Comparison of ENCODE assay signal across 12 cellular contexts in genomic region chr16:68031951-68032350, GRCh38. TPM values are rescaled to one million over a fixed set of nuclear protein-coding genes. Genes with fewer than 3 reads are reported as not detected.
DNase-seq lines count a peak whose midpoint lies in the region; ATAC-seq and TF ChIP-seq lines count a peak whose summit lies in the region.
"Had no signal": no experiment of that assay in that cellular context is flagged by ENCODE, and none has a peak within 500 bp of the region (broad histone marks: within the 10 kb centered on the region; RNA-seq: fewer than 3 reads in every experiment).

No MANE protein-coding gene starts in this region.

- DNase-seq in Daoy (ENCODE audit: low read depth) = peak; percentile 65
- peak in 68 of 76 experiments; percentile 6 to 77 (median 46) for DNase-seq in HUDEP-2 (lab: John Stamatoyannopoulos, UW; ENCODE audit: unreplicated experiment in 76 of 76)
- peak; percentile 11 for DNase-seq in brain microvascular endothelial cell
- DNase-seq in nephron progenitor cell = no peak
- no peak for DNase-seq in left lobe of liver (ENCODE audit: low spot score)
- no peak for DNase-seq in UCSD-AML1 (lab: John Stamatoyannopoulos, UW; ENCODE audit: unreplicated experiment)
- DNase-seq in mucosa of gallbladder (ENCODE audit: low spot score) = no peak
- DNase-seq in stimulated activated CD4-positive, alpha-beta T cell treated with anti-CD3 and anti-CD28 coated beads, Interleukin-15, amount 100 ng/mL, for 24 hours = no peak
- DNase-seq: activated T-cell treated with anti-CD3 and anti-CD28 coated beads, Interleukin-2, amount 50 U/mL, for 4 hours; naive thymus-derived CD8-positive, alpha-beta T cell had no signal

- no peaks in the 10 kb centered on the region for H3K9me3 Mint-ChIP-seq in nephron progenitor cell
- H3K9me3 Mint-ChIP-seq: activated T-cell treated with anti-CD3 and anti-CD28 coated beads, Interleukin-2, amount 50 U/mL, for 4 hours; naive thymus-derived CD8-positive, alpha-beta T cell had no signal

- H3K27me3 ChIP-seq in brain microvascular endothelial cell (replicated peaks) = no peaks in the 10 kb centered on the region

- TF ChIP-seq CTCF in brain microvascular endothelial cell (IDR thresholded peaks at IDR 0.05; ENCODE audit: low read depth, low read length, missing control alignments) = no peak
- no peak for TF ChIP-seq CTCF in nephron progenitor cell (IDR thresholded peaks at IDR 0.05)

- peaks cover 16% of the 10 kb centered on the region for H3K36me3 Mint-ChIP-seq in nephron progenitor cell (ENCODE audit: low read depth)

- in situ Hi-C loops in brain microvascular endothelial cell (cut with HindIII; ENCODE audit: low pct_ligation_motif_present, low sequenced_read_pairs) = no loop called here

- H3K4me1 Mint-ChIP-seq in nephron progenitor cell = no peaks in the 10 kb centered on the region

- H3K36me3 ChIP-seq in brain microvascular endothelial cell (replicated peaks) = no peaks in the 10 kb centered on the region

- peak overlapping the region; percentile 80 for H3K27ac ChIP-seq in brain microvascular endothelial cell
- H3K27ac ChIP-seq: KMS-11 had no signal

- H3K27me3 Mint-ChIP-seq in nephron progenitor cell (ENCODE audit: low read depth, poor library complexity) = no peaks in the 10 kb centered on the region
- H3K27me3 Mint-ChIP-seq: naive thymus-derived CD8-positive, alpha-beta T cell had no signal

- no peak for ATAC-seq in left lobe of liver
- ATAC-seq: naive thymus-derived CD8-positive, alpha-beta T cell had no signal

- peak overlapping the region; percentile 75 for H3K27ac Mint-ChIP-seq in nephron progenitor cell

- no peak overlapping the region for H3K4me3 Mint-ChIP-seq in nephron progenitor cell
- H3K4me3 Mint-ChIP-seq: activated T-cell treated with anti-CD3 and anti-CD28 coated beads, Interleukin-2, amount 50 U/mL, for 4 hours; naive thymus-derived CD8-positive, alpha-beta T cell had no signal

- H3K4me3 ChIP-seq in brain microvascular endothelial cell (ENCODE audit: low read depth, low read length) = no peak overlapping the region
- H3K4me3 ChIP-seq: skin epidermis had no signal

RNA-seq across cellular contexts. Expression of gene DUS2, which starts 8.9 kb away (rescaled TPM):
- total RNA-seq in Daoy (2014; rRNA removed; shearing (Covaris generic)) = 15.9 and 19.8 TPM in 2 replicates
- total RNA-seq in left lobe of liver (7.6 TPM), mucosa of gallbladder (9.4 TPM)

RNA-seq across cellular contexts. Expression of gene DDX28, which starts 8.9 kb away (rescaled TPM):
- 7.1 and 8.6 TPM in 2 replicates for total RNA-seq in Daoy (2014; rRNA removed; shearing (Covaris generic))
- total RNA-seq in left lobe of liver (5.1 TPM), mucosa of gallbladder (6.6 TPM)

RNA-seq across cellular contexts. Expression of gene DPEP2NB, which starts 16.2 kb away (rescaled TPM):
- not detected in 2 replicates for total RNA-seq in Daoy (2014; rRNA removed; shearing (Covaris generic))
- total RNA-seq in left lobe of liver (not detected), mucosa of gallbladder (not detected)
- total RNA-seq: activated T-cell treated with anti-CD3 and anti-CD28 coated beads, Interleukin-2, amount 50 U/mL, for 4 hours; naive thymus-derived CD8-positive, alpha-beta T cell had no signal

RNA-seq across cellular contexts. Expression of gene DPEP2, which starts 32.7 kb away (rescaled TPM):
- total RNA-seq in Daoy (2014; rRNA removed; shearing (Covaris generic)) = not detected in 2 replicates
- total RNA-seq in left lobe of liver (1.0 TPM), mucosa of gallbladder (3.4 TPM)

RNA-seq across cellular contexts. Expression of gene DPEP3, which starts 51.7 kb away (rescaled TPM):
- not detected in 2 replicates for total RNA-seq in Daoy (2014; rRNA removed; shearing (Covaris generic))
- not detected for total RNA-seq in left lobe of liver
- not detected for total RNA-seq in mucosa of gallbladder

Comparison
In these comparisons a context has a peak if more than half of its experiments do, and no peak if none do; other contexts are left out.
1. DNase-seq: peak in Daoy (single experiment), HUDEP-2 (68 of 76) and brain microvascular endothelial cell (single experiment); none in nephron progenitor cell (single experiment), left lobe of liver (single experiment), UCSD-AML1 (single experiment), mucosa of gallbladder (single experiment) and stimulated activated CD4-positive, alpha-beta T cell treated with anti-CD3 and anti-CD28 coated beads, Interleukin-15, amount 100 ng/mL, for 24 hours (single experiment).